27 cellular contexts compared by ENCODE assay signal in genomic region chr9:121454972-121455371, GRCh38. TPM values are rescaled to one million over a fixed set of nuclear protein-coding genes. Genes with fewer than 3 reads are reported as not detected.
A peak's percentile ranks its signal among the peaks of the same experiment; 100 is the strongest.
DNase-seq lines count a peak whose midpoint lies in the region; ATAC-seq and TF ChIP-seq lines count a peak whose summit lies in the region.
"Had no signal": no experiment of that assay in that cellular context is flagged by ENCODE, and none has a peak within 500 bp of the region (broad histone marks: within the 10 kb centered on the region; RNA-seq: fewer than 3 reads in every experiment).

No MANE protein-coding gene starts in this region.

- no peak overlapping the region for H3K4me3 Mint-ChIP-seq in activated CD4-positive, alpha-beta T cell treated with anti-CD3 and anti-CD28 coated beads for 36 hours
- H3K4me3 Mint-ChIP-seq in activated T-helper 2 cell treated with anti-CD3 and anti-CD28 coated beads, Interferon-gamma antibody, Interleukin-2, Interleukin-4, amounts not matched to agents 10 μg/mL and 5 μg/mL and 100 μg/mL, durations not matched to agents 14 hours and 24 hours and 36 hours (ENCODE audit: low read depth), result peak overlapping the region; percentile 33
- H3K4me3 Mint-ChIP-seq: CD8-positive, alpha-beta T cell; GM23338 had no signal

- H3K9ac ChIP-seq in BLaER1, result no peak overlapping the region
- H3K9ac ChIP-seq: SK-N-SH had no signal

- DNase-seq in activated CD4-positive, alpha-beta T cell treated with anti-CD3 and anti-CD28 coated beads for 36 hours, result no peak
- no peak for DNase-seq in activated CD4-positive, alpha-beta T cell treated with anti-CD3 and anti-CD28 coated beads for 1 hour
- peak; percentile 25 for DNase-seq in GM20000 (ENCODE audit: low spot score)
- no peak for DNase-seq in activated T-helper 2 cell treated with anti-CD3 and anti-CD28 coated beads, Interferon-gamma antibody, Interleukin-2, Interleukin-4, amounts not matched to agents 10 μg/mL and 5 μg/mL and 100 μg/mL, durations not matched to agents 14 hours and 24 hours and 36 hours (ENCODE audit: low spot score)
- no peak for DNase-seq in NCI-H524 treated with DMSO at 0.1 percent for 48 hours (lab: John Stamatoyannopoulos, UW)
- DNase-seq in NCI-H1048 (lab: John Stamatoyannopoulos, UW), result no peak
- DNase-seq: ACHN; C1 segment of cervical spinal cord; CD8-positive, alpha-beta T cell; DND-41; NCI-H1105; NCI-H146; NCI-H2029; NCI-H2227 treated with DMSO at 0.1 percent for 48 hours; NCI-H510A; NCI-H748 treated with DMSO at 0.1 percent for 48 hours; NK-92 treated with Interleukin-12 subunit alpha and Interleukin-12 subunit beta, amount 100 ng/mL, for 24 hours; SIG-M5; SK-N-SH had no signal

- ATAC-seq in activated CD4-positive, alpha-beta T cell treated with anti-CD3 and anti-CD28 coated beads for 36 hours, result peak; percentile 61
- ATAC-seq in GM18861 (IDR thresholded peaks at IDR 0.05; ENCODE audit: unreplicated experiment), result no peak
- ATAC-seq: CD8-positive, alpha-beta T cell; GM23338; K562; Panc1 had no signal

- H3K27me3 ChIP-seq in BLaER1, result no peaks in the 10 kb centered on the region

- POLR2A ChIA-PET in activated CD4-positive, alpha-beta T cell treated with anti-CD3 and anti-CD28 coated beads for 36 hours (lab: Charles Lee), result no interaction called here

- H3K36me3 Mint-ChIP-seq in activated CD4-positive, alpha-beta T cell treated with anti-CD3 and anti-CD28 coated beads for 36 hours (ENCODE audit: low read depth), result no peaks in the 10 kb centered on the region
- H3K36me3 Mint-ChIP-seq in activated T-helper 2 cell treated with anti-CD3 and anti-CD28 coated beads, Interferon-gamma antibody, Interleukin-2, Interleukin-4, amounts not matched to agents 10 μg/mL and 5 μg/mL and 100 μg/mL, durations not matched to agents 14 hours and 24 hours and 36 hours (ENCODE audit: low read depth), result no peaks in the 10 kb centered on the region
- H3K36me3 Mint-ChIP-seq: CD8-positive, alpha-beta T cell had no signal

- no peaks in the 10 kb centered on the region for H3K9me3 ChIP-seq in BLaER1
- H3K9me3 ChIP-seq: HAP-1, SK-N-SH had no signal

- H3K4me2 ChIP-seq in BLaER1, result peak overlapping the region; percentile 62
- H3K4me2 ChIP-seq: GM23338, SK-N-SH had no signal

- H4K20me1 ChIP-seq in BLaER1, result no peaks in the 10 kb centered on the region

- peaks cover 25% of the 10 kb centered on the region for H3K27me3 Mint-ChIP-seq in activated CD4-positive, alpha-beta T cell treated with anti-CD3 and anti-CD28 coated beads for 36 hours
- peaks cover 22% of the 10 kb centered on the region for H3K27me3 Mint-ChIP-seq in activated T-helper 2 cell treated with anti-CD3 and anti-CD28 coated beads, Interferon-gamma antibody, Interleukin-2, Interleukin-4, amounts not matched to agents 10 μg/mL and 5 μg/mL and 100 μg/mL, durations not matched to agents 14 hours and 24 hours and 36 hours (ENCODE audit: low read depth)

- no peak overlapping the region for H3K27ac Mint-ChIP-seq in activated CD4-positive, alpha-beta T cell treated with anti-CD3 and anti-CD28 coated beads for 36 hours
- peak overlapping the region; percentile 66 for H3K27ac Mint-ChIP-seq in activated T-helper 2 cell treated with anti-CD3 and anti-CD28 coated beads, Interferon-gamma antibody, Interleukin-2, Interleukin-4, amounts not matched to agents 10 μg/mL and 5 μg/mL and 100 μg/mL, durations not matched to agents 14 hours and 24 hours and 36 hours
- H3K27ac Mint-ChIP-seq: CD8-positive, alpha-beta T cell; GM23338 had no signal

- no peak for TF ChIP-seq CTCF in GM20000 (IDR thresholded peaks at IDR 0.05; ENCODE audit: extremely low read depth, missing control alignments)

- no peaks in the 10 kb centered on the region for H3K36me3 ChIP-seq in BLaER1
- H3K36me3 ChIP-seq: HAP-1 had no signal

- CTCF ChIA-PET in activated CD4-positive, alpha-beta T cell treated with anti-CD3 and anti-CD28 coated beads for 36 hours (lab: Charles Lee), result interaction anchor here (0.9 to 2.7 kb wide), 6 partner anchors 7 to 135 kb away, joined by 3 to 9 read pairs (median 4); no protein-coding TSS in a partner anchor

- intact Hi-C loops in activated CD4-positive, alpha-beta T cell treated with anti-CD3 and anti-CD28 coated beads for 36 hours (cut with DNase I, micrococcal nuclease), result no loop called here
- intact Hi-C loops in activated T-helper 2 cell treated with anti-CD3 and anti-CD28 coated beads, Interferon-gamma antibody, Interleukin-2, Interleukin-4, amounts not matched to agents 10 μg/mL and 5 μg/mL and 100 μg/mL, durations not matched to agents 14 hours and 24 hours and 36 hours (cut with micrococcal nuclease), result no loop called here

- H3K4me1 ChIP-seq in BLaER1, result peaks cover 30% of the 10 kb centered on the region

- H3K9me3 Mint-ChIP-seq in activated CD4-positive, alpha-beta T cell treated with anti-CD3 and anti-CD28 coated beads for 36 hours (ENCODE audit: low read depth), result no peaks in the 10 kb centered on the region
- H3K9me3 Mint-ChIP-seq in activated T-helper 2 cell treated with anti-CD3 and anti-CD28 coated beads, Interferon-gamma antibody, Interleukin-2, Interleukin-4, amounts not matched to agents 10 μg/mL and 5 μg/mL and 100 μg/mL, durations not matched to agents 14 hours and 24 hours and 36 hours, result no peaks in the 10 kb centered on the region
- H3K9me3 Mint-ChIP-seq: CD8-positive, alpha-beta T cell; GM23338 had no signal

- no peak overlapping the region for H3K27ac ChIP-seq in BLaER1
- H3K27ac ChIP-seq: 22Rv1 had no signal

- H3K4me3 ChIP-seq in BLaER1, result no peak overlapping the region
- H3K4me3 ChIP-seq: GM23338, HAP-1, K562 had no signal

- H3K4me1 Mint-ChIP-seq in activated CD4-positive, alpha-beta T cell treated with anti-CD3 and anti-CD28 coated beads for 36 hours, result peaks cover 10% of the 10 kb centered on the region
- peaks cover 31% of the 10 kb centered on the region for H3K4me1 Mint-ChIP-seq in activated T-helper 2 cell treated with anti-CD3 and anti-CD28 coated beads, Interferon-gamma antibody, Interleukin-2, Interleukin-4, amounts not matched to agents 10 μg/mL and 5 μg/mL and 100 μg/mL, durations not matched to agents 14 hours and 24 hours and 36 hours (ENCODE audit: low read depth)

RNA-seq across cellular contexts. Expression of gene GGTA1, which starts 44.7 kb away (rescaled TPM):
- not detected for total RNA-seq in activated CD4-positive, alpha-beta T cell treated with anti-CD3 and anti-CD28 coated beads for 36 hours
- not detected in 2 replicates for total RNA-seq in activated T-helper 2 cell treated with anti-CD3 and anti-CD28 coated beads, Interferon-gamma antibody, Interleukin-2, Interleukin-4, amounts not matched to agents 10 μg/mL and 5 μg/mL and 100 μg/mL, durations not matched to agents 14 hours and 24 hours and 36 hours
- total RNA-seq: CD8-positive, alpha-beta T cell; GM23338; K562; LHCN-M2 had no signal
